Comparison of ENCODE assay signal across 29 cellular contexts in genomic region chr20:53962388-53962787, GRCh38.
"Had no signal": no experiment of that assay in that cellular context is flagged by ENCODE, and none has a peak within 500 bp of the region (broad histone marks: within the 10 kb centered on the region; RNA-seq: fewer than 3 reads in every experiment).

No MANE protein-coding gene starts in this region.

- H3K4me1 Mint-ChIP-seq: stimulated activated naive CD8-positive, alpha-beta T cell treated with anti-CD3 and anti-CD28 coated beads, Interleukin-15, amount 100 ng/mL, for 72 hours had no signal

- H3K27me3 ChIP-seq: right lobe of liver, sigmoid colon, suprapubic skin, testis, transverse colon, upper lobe of right lung, uterus had no signal

- FAIRE-seq: pancreas, small intestine had no signal

- ATAC-seq: naive thymus-derived CD8-positive, alpha-beta T cell; natural killer cell treated with Interleukin-12 subunit alpha and Interleukin-12 subunit beta and Interleukin-15 and Interleukin-18, amount 100 ng/mL, for 72 hours; pancreas; right cardiac atrium; right lobe of liver; stimulated activated memory B cell treated with anti-CD40 and anti-IgM and Interleukin-4, amounts not matched to agents 10 μg/mL and 1 μg/mL and 100 μg/mL, for 72 hours; stimulated activated naive CD8-positive, alpha-beta T cell treated with anti-CD3 and anti-CD28 coated beads, Interleukin-15, amount 100 ng/mL, for 72 hours; stimulated activated naive CD8-positive, alpha-beta T cell treated with anti-CD3 and anti-CD28 coated beads, Interleukin-15, Interleukin-2, amounts not matched to agents 100 U/mL and 50 U/mL, for 24 hours; upper lobe of right lung had no signal

- H3K27ac Mint-ChIP-seq: naive B cell; naive thymus-derived CD8-positive, alpha-beta T cell; natural killer cell treated with Interleukin-12 subunit alpha and Interleukin-12 subunit beta and Interleukin-15 and Interleukin-18, amount 100 ng/mL, for 72 hours; stimulated activated memory B cell treated with anti-CD40 and anti-IgM and Interleukin-4, amounts not matched to agents 10 μg/mL and 1 μg/mL and 100 μg/mL, for 72 hours; stimulated activated naive CD8-positive, alpha-beta T cell treated with anti-CD3 and anti-CD28 coated beads, Interleukin-15, amount 100 ng/mL, for 72 hours; type B pancreatic cell had no signal

- H3K9me3 ChIP-seq: neutrophil, pancreas, prostate gland, right lobe of liver, sigmoid colon, suprapubic skin, testis, tibial artery, transverse colon, upper lobe of right lung, uterus had no signal

- DNase-seq: naive B cell; naive thymus-derived CD8-positive, alpha-beta T cell; nephron progenitor cell; nucleus accumbens; pancreas; right cardiac atrium; right lobe of liver; sigmoid colon; small intestine; stimulated activated CD4-positive, alpha-beta T cell treated with anti-CD3 and anti-CD28 coated beads, Interleukin-12 subunit alpha, Interleukin-12 subunit beta, amount 100 ng/mL, for 4 hours; stimulated activated CD4-positive, alpha-beta T cell treated with anti-CD3 and anti-CD28 coated beads, Interleukin-1b, Interleukin-23, amount 100 ng/mL, for 48 hours; stimulated activated CD4-positive, alpha-beta T cell treated with anti-CD3 and anti-CD28 coated beads, Interleukin-4, amount 100 ng/mL, for 1 hour; stimulated activated CD4-positive, alpha-beta T cell treated with anti-CD3 and anti-CD28 coated beads, Interleukin-4, amount 100 ng/mL, for 4 hours; stimulated activated CD8-positive, alpha-beta memory T cell treated with anti-CD3 and anti-CD28 coated beads, Interleukin-4, amount 100 ng/mL, for 48 hours; stimulated activated naive CD4-positive, alpha-beta T cell; stimulated activated naive CD8-positive, alpha-beta T cell treated with anti-CD3 and anti-CD28 coated beads, Interleukin-15, amount 100 ng/mL, for 72 hours; stimulated activated naive CD8-positive, alpha-beta T cell treated with anti-CD3 and anti-CD28 coated beads, Interleukin-15, Interleukin-2, amounts not matched to agents 100 U/mL and 50 U/mL, for 24 hours; testis; tibial artery; transverse colon; upper lobe of right lung; uterus had no signal

- H3K27ac ChIP-seq: neutrophil, pancreas, prostate gland, right lobe of liver, sigmoid colon, suprapubic skin, testis, tibial artery, transverse colon, upper lobe of right lung, uterus had no signal

- H3K36me3 ChIP-seq: neutrophil, pancreas, prostate gland, right lobe of liver, sigmoid colon, suprapubic skin, tibial artery, transverse colon, upper lobe of right lung, uterus had no signal

- H3K36me3 Mint-ChIP-seq: naive B cell; naive thymus-derived CD8-positive, alpha-beta T cell; natural killer cell treated with Interleukin-12 subunit alpha and Interleukin-12 subunit beta and Interleukin-15 and Interleukin-18, amount 100 ng/mL, for 72 hours; stimulated activated memory B cell treated with anti-CD40 and anti-IgM and Interleukin-4, amounts not matched to agents 10 μg/mL and 1 μg/mL and 100 μg/mL, for 72 hours had no signal

- H3K27me3 Mint-ChIP-seq: stimulated activated memory B cell treated with anti-CD40 and anti-IgM and Interleukin-4, amounts not matched to agents 10 μg/mL and 1 μg/mL and 100 μg/mL, for 72 hours; stimulated activated naive CD8-positive, alpha-beta T cell treated with anti-CD3 and anti-CD28 coated beads, Interleukin-15, amount 100 ng/mL, for 72 hours; type B pancreatic cell had no signal

- H3K4me3 Mint-ChIP-seq: naive B cell; naive thymus-derived CD8-positive, alpha-beta T cell; natural killer cell treated with Interleukin-12 subunit alpha and Interleukin-12 subunit beta and Interleukin-15 and Interleukin-18, amount 100 ng/mL, for 72 hours; nephron progenitor cell; neural crest cell; stimulated activated memory B cell treated with anti-CD40 and anti-IgM and Interleukin-4, amounts not matched to agents 10 μg/mL and 1 μg/mL and 100 μg/mL, for 72 hours; stimulated activated naive CD8-positive, alpha-beta T cell treated with anti-CD3 and anti-CD28 coated beads, Interleukin-15, amount 100 ng/mL, for 72 hours; type B pancreatic cell had no signal

- H3K9me3 Mint-ChIP-seq: naive B cell; naive thymus-derived CD8-positive, alpha-beta T cell; natural killer cell treated with Interleukin-12 subunit alpha and Interleukin-12 subunit beta and Interleukin-15 and Interleukin-18, amount 100 ng/mL, for 72 hours; neural crest cell; stimulated activated memory B cell treated with anti-CD40 and anti-IgM and Interleukin-4, amounts not matched to agents 10 μg/mL and 1 μg/mL and 100 μg/mL, for 72 hours; stimulated activated naive CD8-positive, alpha-beta T cell treated with anti-CD3 and anti-CD28 coated beads, Interleukin-15, amount 100 ng/mL, for 72 hours; type B pancreatic cell had no signal

- H3K4me3 ChIP-seq: pancreas, prostate gland, right lobe of liver, sigmoid colon, suprapubic skin, testis, tibial artery, transverse colon, upper lobe of right lung, uterus had no signal

- H3K4me1 ChIP-seq: pancreas, prostate gland, sigmoid colon, testis, tibial artery, transverse colon, upper lobe of right lung, uterus had no signal
